Comparison of ENCODE assay signal across 8 cellular contexts in the genomic region with DNA sequence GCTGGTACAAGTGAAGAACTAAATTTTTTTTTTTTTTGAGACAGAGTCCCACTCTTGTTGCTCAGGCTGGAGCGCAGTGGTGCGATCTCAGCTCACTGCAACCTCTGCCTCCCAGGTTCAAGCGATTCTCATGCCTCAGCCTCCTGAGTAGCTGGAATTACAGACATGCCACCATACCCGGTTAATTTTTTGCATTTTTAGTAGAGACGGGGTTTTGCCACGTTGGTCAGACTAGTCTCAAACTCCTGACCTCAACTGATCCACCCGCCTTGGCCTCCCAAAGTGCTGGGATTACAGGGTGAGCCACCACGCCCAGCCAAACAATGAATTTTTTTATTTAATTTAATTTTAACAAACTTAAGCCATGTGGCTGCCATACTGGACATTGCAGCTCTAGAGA. TPM values are rescaled to one million over a fixed set of nuclear protein-coding genes. Genes with fewer than 3 reads are reported as not detected.
DNase-seq lines count a peak whose midpoint lies in the region; ATAC-seq and TF ChIP-seq lines count a peak whose summit lies in the region.
"Not testable (repeated sequence)": the region's sequence is repeated elsewhere in the genome, so short reads cannot be mapped to it uniquely, and the experiment has no call there.

No MANE protein-coding gene starts in this region.

- peaks cover 78% of the 10 kb centered on the region for H3K79me2 ChIP-seq in KMS-11 (ENCODE audit: insufficient read depth, low read depth)

- POLR2A ChIA-PET in Caco-2 (lab: Charles Lee), result interaction anchor here (0.5 to 1.0 kb wide), 2 partner anchors 9 to 76 kb away, joined by 4 to 7 read pairs; no protein-coding TSS in a partner anchor
- POLR2A ChIA-PET in activated naive CD8-positive, alpha-beta T cell treated with anti-CD3 and anti-CD28 coated beads, Interleukin-2, amount 10 ng/mL, durations not matched to agents 7 days and 5 days (lab: Charles Lee), result interaction anchor here (0.9 to 1.6 kb wide), 3 partner anchors 70 to 98 kb away, joined by 3 to 4 read pairs (median 3); partner anchors contain the start of genes PXN and RNU4-2

- H3K27me3 ChIP-seq in Caco-2 (replicated peaks; ENCODE audit: control insufficient read depth, insufficient read depth, low read length); KMS-11 (ENCODE audit: insufficient read depth, low read depth); endodermal cell (ENCODE audit: control insufficient read depth, insufficient read depth, low read length, poor library complexity, severe bottlenecking); kidney epithelial cell (ENCODE audit: control insufficient read depth, insufficient read depth, low read length); neuronal stem cell (ENCODE audit: control insufficient read depth in 3 of 3, insufficient read depth in 3 of 3, low read depth in 1 of 3, low read length in 3 of 3); thoracic aorta (replicated peaks; ENCODE audit: insufficient read depth): not testable (repeated sequence)

- H3K23ac ChIP-seq in neuronal stem cell (ENCODE audit: low read depth, low read length, poor library complexity), result not testable (repeated sequence)

- H3K4me1 Mint-ChIP-seq in Caco-2 (ENCODE audit: low read depth, unreplicated experiment); endodermal cell: not testable (repeated sequence)
- H3K4me1 Mint-ChIP-seq in T-helper 17 cell, result peaks cover 15% of the 10 kb centered on the region
- H3K4me1 Mint-ChIP-seq in activated naive CD8-positive, alpha-beta T cell treated with anti-CD3 and anti-CD28 coated beads, Interleukin-2, amount 10 ng/mL, durations not matched to agents 7 days and 5 days, result peaks cover 26% of the 10 kb centered on the region

- not testable (repeated sequence) for H3K27me3 Mint-ChIP-seq in Caco-2 (ENCODE audit: insufficient read depth, unreplicated experiment); T-helper 17 cell; activated naive CD8-positive, alpha-beta T cell treated with anti-CD3 and anti-CD28 coated beads, Interleukin-2, amount 10 ng/mL, durations not matched to agents 7 days and 5 days; endodermal cell (ENCODE audit: insufficient read depth)

- not testable (repeated sequence) for H2AK5ac ChIP-seq in neuronal stem cell (ENCODE audit: low read depth, low read length)

- intact Hi-C loops in Caco-2 (cut with micrococcal nuclease; ENCODE audit: unreplicated experiment), result not testable (repeated sequence)

- ATAC-seq in T-helper 17 cell; activated naive CD8-positive, alpha-beta T cell treated with anti-CD3 and anti-CD28 coated beads, Interleukin-2, amount 10 ng/mL, durations not matched to agents 7 days and 5 days (ENCODE audit: low read depth); thoracic aorta (ENCODE audit: insufficient number of reproducible peaks, low FRiP score, low read depth): not testable (repeated sequence)

- H3K36me3 ChIP-seq in Caco-2 (ENCODE audit: control insufficient read depth, insufficient read depth, low read length); KMS-11 (ENCODE audit: insufficient read depth); kidney epithelial cell (ENCODE audit: control insufficient read depth, insufficient read depth, low read length): not testable (repeated sequence)
- peaks cover 64% of the 10 kb centered on the region for H3K36me3 ChIP-seq in endodermal cell (ENCODE audit: control insufficient read depth, insufficient read depth, low read length)
- peaks cover 25 to 61% of the 10 kb centered on the region in 2 donors for H3K36me3 ChIP-seq in neuronal stem cell (replicated peaks in 1 of 2; ENCODE audit: control insufficient read depth in 2 of 2, insufficient read depth in 2 of 2, low read length in 2 of 2)
- H3K36me3 ChIP-seq in thoracic aorta, result peaks cover 26% of the 10 kb centered on the region

- H3K9ac ChIP-seq in KMS-11 (peak overlapping the region; percentile 90; the same call in 1 of the 2 replicates), endodermal cell (ENCODE audit: extremely low read depth, low read length, poor library complexity, severe bottlenecking) (peak overlapping the region; percentile 88)
- not testable (repeated sequence) for H3K9ac ChIP-seq in neuronal stem cell (ENCODE audit: low read depth, low read length, poor library complexity)

- TF ChIP-seq CTCF in Caco-2 (IDR thresholded peaks at IDR 0.05; ENCODE audit: insufficient read depth in 1 of 2, low read depth in 1 of 2, low read length in 1 of 2, severe bottlenecking in 1 of 2, unreplicated experiment in 1 of 2); KMS-11 (conservative IDR thresholded peaks at IDR 0.05; ENCODE audit: low read depth, low read length); endodermal cell (conservative IDR thresholded peaks at IDR 0.05); kidney epithelial cell (IDR thresholded peaks at IDR 0.05; ENCODE audit: insufficient read depth, low read length, poor library complexity, severe bottlenecking); thoracic aorta (IDR thresholded peaks at IDR 0.05): not testable (repeated sequence)

- H3K79me1 ChIP-seq in neuronal stem cell (ENCODE audit: low read depth, low read length), result not testable (repeated sequence)

- H2BK120ac ChIP-seq in neuronal stem cell (ENCODE audit: low read depth, low read length), result not testable (repeated sequence)

- CTCF ChIA-PET in Caco-2 (lab: Charles Lee), result interaction anchor here (0.5 kb wide), 1 partner anchor 10 kb away, joined by 3 read pairs; no protein-coding TSS in a partner anchor

- not testable (repeated sequence) for H4K20me1 ChIP-seq in KMS-11 (ENCODE audit: insufficient read depth)

- H3K27ac Mint-ChIP-seq in Caco-2 (ENCODE audit: unreplicated experiment), result peak overlapping the region; percentile 96
- peak overlapping the region; percentile 98 for H3K27ac Mint-ChIP-seq in T-helper 17 cell
- not testable (repeated sequence) for H3K27ac Mint-ChIP-seq in activated naive CD8-positive, alpha-beta T cell treated with anti-CD3 and anti-CD28 coated beads, Interleukin-2, amount 10 ng/mL, durations not matched to agents 7 days and 5 days; endodermal cell

- not testable (repeated sequence) for H4K91ac ChIP-seq in neuronal stem cell (ENCODE audit: low read depth, low read length, poor library complexity)

- H3K27ac ChIP-seq in KMS-11, result peak overlapping the region; percentile 94; the same call in 1 of the 2 replicates
- not testable (repeated sequence) for H3K27ac ChIP-seq in endodermal cell (ENCODE audit: low read depth, low read length); neuronal stem cell (replicated peaks; ENCODE audit: low read length); thoracic aorta

- H3K9me3 ChIP-seq in Caco-2; T-helper 17 cell (ENCODE audit: control insufficient read depth, low read length, poor library complexity, severe bottlenecking); endodermal cell (ENCODE audit: control insufficient read depth, low read length); neuronal stem cell (replicated peaks in 1 of 2; ENCODE audit: control insufficient read depth in 2 of 2, insufficient read depth in 1 of 2, low read depth in 1 of 2, low read length in 2 of 2); thoracic aorta: not testable (repeated sequence)

- H3K4me3 Mint-ChIP-seq in Caco-2 (ENCODE audit: unreplicated experiment) (peak overlapping the region; percentile 86), T-helper 17 cell (peak overlapping the region; percentile 91), endodermal cell (peak overlapping the region; percentile 85)
- peak overlapping the region; percentile 95 for H3K4me3 Mint-ChIP-seq in activated naive CD8-positive, alpha-beta T cell treated with anti-CD3 and anti-CD28 coated beads, Interleukin-2, amount 10 ng/mL, durations not matched to agents 7 days and 5 days

- not testable (repeated sequence) for H4K8ac ChIP-seq in neuronal stem cell (ENCODE audit: low read depth, low read length)

- H3K18ac ChIP-seq in neuronal stem cell (ENCODE audit: low read length), result not testable (repeated sequence)

- H3K36me3 Mint-ChIP-seq in Caco-2 (ENCODE audit: insufficient read depth, unreplicated experiment) (peaks cover 84% of the 10 kb centered on the region), endodermal cell (ENCODE audit: low read depth) (peaks cover 54% of the 10 kb centered on the region)
- H3K36me3 Mint-ChIP-seq in T-helper 17 cell (ENCODE audit: low read depth), result not testable (repeated sequence)
- peaks cover 19% of the 10 kb centered on the region for H3K36me3 Mint-ChIP-seq in activated naive CD8-positive, alpha-beta T cell treated with anti-CD3 and anti-CD28 coated beads, Interleukin-2, amount 10 ng/mL, durations not matched to agents 7 days and 5 days

- not testable (repeated sequence) for H2BK5ac ChIP-seq in neuronal stem cell (ENCODE audit: low read length)

- DNase-seq in Caco-2; T-helper 17 cell; activated naive CD8-positive, alpha-beta T cell treated with anti-CD3 and anti-CD28 coated beads, Interleukin-2, amount 10 ng/mL, durations not matched to agents 7 days and 5 days; endodermal cell; kidney epithelial cell (ENCODE audit: low read depth); neuronal stem cell (ENCODE audit: low spot score); thoracic aorta (ENCODE audit: low spot score): not testable (repeated sequence)

- peak overlapping the region; percentile 94 for H3K4me3 ChIP-seq in Caco-2 (ENCODE audit: low read depth, low read length)
- H3K4me3 ChIP-seq in KMS-11 (IDR thresholded peaks at IDR 0.05; ENCODE audit: insufficient read depth, low read depth, low read length), result not testable (repeated sequence)
- peak overlapping the region; percentile 91 for H3K4me3 ChIP-seq in endodermal cell (ENCODE audit: low read length)
- H3K4me3 ChIP-seq in kidney epithelial cell (ENCODE audit: low read depth, low read length), result peak overlapping the region; percentile 87
- peak overlapping the region in 1 of 2 donors; percentile 87 for H3K4me3 ChIP-seq in neuronal stem cell (ENCODE audit: low read length in 2 of 2)
- peak overlapping the region; percentile 87 for H3K4me3 ChIP-seq in thoracic aorta

- H2BK15ac ChIP-seq in neuronal stem cell (ENCODE audit: low read length), result not testable (repeated sequence)

- H3K4ac ChIP-seq in neuronal stem cell (ENCODE audit: low read length), result not testable (repeated sequence)

- H2AFZ ChIP-seq in KMS-11 (ENCODE audit: low read depth); neuronal stem cell (ENCODE audit: low read length): not testable (repeated sequence)

- H3K4me2 ChIP-seq in KMS-11 (peak overlapping the region; percentile 87), neuronal stem cell (ENCODE audit: insufficient read depth, low read length, poor library complexity, severe bottlenecking) (peak overlapping the region; percentile 91)

- H3K4me1 ChIP-seq in Caco-2, result peaks cover 26% of the 10 kb centered on the region
- peaks cover 66% of the 10 kb centered on the region for H3K4me1 ChIP-seq in KMS-11 (ENCODE audit: low read depth, poor library complexity, severe bottlenecking)
- H3K4me1 ChIP-seq in endodermal cell (ENCODE audit: control insufficient read depth, insufficient read depth, low read length); neuronal stem cell (ENCODE audit: control insufficient read depth in 2 of 2, insufficient read depth in 1 of 2, low read depth in 1 of 2, low read length in 2 of 2): not testable (repeated sequence)
- H3K4me1 ChIP-seq in thoracic aorta (ENCODE audit: control insufficient read depth in 1 of 2, low read depth in 2 of 2), result peaks cover 15 to 16% of the 10 kb centered on the region in 2 donors

- H3K9me3 Mint-ChIP-seq in Caco-2 (ENCODE audit: unreplicated experiment); activated naive CD8-positive, alpha-beta T cell treated with anti-CD3 and anti-CD28 coated beads, Interleukin-2, amount 10 ng/mL, durations not matched to agents 7 days and 5 days; endodermal cell: not testable (repeated sequence)

- H3K14ac ChIP-seq in neuronal stem cell (ENCODE audit: low read length), result not testable (repeated sequence)

- BruUV-seq in Caco-2 (replicated peaks; lab: Mats Ljungman, UMichigan), result not testable (repeated sequence)

- not testable (repeated sequence) for H2BK12ac ChIP-seq in neuronal stem cell (ENCODE audit: low read length)

- WGBS in endodermal cell (ENCODE audit: insufficient coverage in 1 of 2, insufficient read length in 1 of 2), 2 experiments, result 92 to 96% methylated on average over 5 to 8 of the region's 8 CpGs
- no CpG with 5 or more reads among the region's 8 CpGs for WGBS in neuronal stem cell (ENCODE audit: extremely low coverage in 2 of 2, insufficient read length in 2 of 2, insufficient replicate concordance in 1 of 2), 2 donors

RNA-seq across cellular contexts. Expression of gene GCN1, which starts 1.2 kb away (rescaled TPM):
- total RNA-seq in Caco-2 (2022), result 154 and 171 TPM in 2 replicates
- 100 to 1,000 TPM; 150 to 163 TPM for total RNA-seq in T-helper 17 cell
- total RNA-seq in activated naive CD8-positive, alpha-beta T cell treated with anti-CD3 and anti-CD28 coated beads, Interleukin-2, amount 10 ng/mL, durations not matched to agents 7 days and 5 days, result 100 to 1,000 TPM; 101 to 110 TPM
- total RNA-seq in endodermal cell, result 100 to 1,000 TPM; 133 to 143 TPM
- 51.2 TPM for polyA plus RNA-seq in endodermal cell (2013, experiment 1 of 2)
- polyA plus RNA-seq in endodermal cell (2013, experiment 2 of 2), result 52.7 TPM
- total RNA-seq in kidney epithelial cell, result 78.4 and 84.8 TPM in 2 replicates
- polyA plus RNA-seq in neuronal stem cell (2013, experiment 1 of 2), result 20.7 TPM
- 19.8 TPM for polyA plus RNA-seq in neuronal stem cell (2013, experiment 2 of 2)
- 10 to 100 TPM; 56.8 to 91.5 TPM for total RNA-seq in thoracic aorta

RNA-seq across cellular contexts. Expression of gene RPLP0, which starts 7.6 kb away (rescaled TPM):
- 2,379 and 2,383 TPM in 2 replicates for total RNA-seq in Caco-2 (2022)
- total RNA-seq in T-helper 17 cell, result 1,000 to 10,000 TPM; 2,187 to 2,381 TPM
- 1,000 to 10,000 TPM; 1,639 to 1,688 TPM for total RNA-seq in activated naive CD8-positive, alpha-beta T cell treated with anti-CD3 and anti-CD28 coated beads, Interleukin-2, amount 10 ng/mL, durations not matched to agents 7 days and 5 days
- total RNA-seq in endodermal cell, result 1,000 to 10,000 TPM; 2,153 to 2,485 TPM
- polyA plus RNA-seq in endodermal cell (2013, experiment 1 of 2), result 3,202 TPM
- 2,907 TPM for polyA plus RNA-seq in endodermal cell (2013, experiment 2 of 2)
- total RNA-seq in kidney epithelial cell, result 4,934 and 7,044 TPM in 2 replicates
- polyA plus RNA-seq in neuronal stem cell (2013, experiment 1 of 2), result 4,689 TPM
- polyA plus RNA-seq in neuronal stem cell (2013, experiment 2 of 2), result 4,697 TPM
- total RNA-seq in thoracic aorta, result 1,000 to 10,000 TPM; 1,020 to 1,220 TPM
